ENCODE assay signal across 14 cellular contexts in genomic region chr18:64032312-64032711, GRCh38.
DNase-seq lines count a peak whose midpoint lies in the region; ATAC-seq and TF ChIP-seq lines count a peak whose summit lies in the region.
"Had no signal": no experiment of that assay in that cellular context is flagged by ENCODE, and none has a peak within 500 bp of the region (broad histone marks: within the 10 kb centered on the region; RNA-seq: fewer than 3 reads in every experiment).

No MANE protein-coding gene starts in this region.

- peak overlapping the region; percentile 18 for H3K4me3 Mint-ChIP-seq in nephron progenitor cell
- no peak overlapping the region for H3K4me3 Mint-ChIP-seq in activated CD8-positive, alpha-beta memory T cell treated with anti-CD3 and anti-CD28 coated beads, Interleukin-2, amount 10 ng/mL, durations not matched to agents 7 days and 5 days
- H3K4me3 Mint-ChIP-seq: B cell; CD4-positive, alpha-beta T cell had no signal

- peaks cover 46% of the 10 kb centered on the region for H3K4me1 Mint-ChIP-seq in nephron progenitor cell
- no peaks in the 10 kb centered on the region for H3K4me1 Mint-ChIP-seq in activated CD8-positive, alpha-beta memory T cell treated with anti-CD3 and anti-CD28 coated beads, Interleukin-2, amount 10 ng/mL, durations not matched to agents 7 days and 5 days

- peak; percentile 25 for ATAC-seq in foreskin keratinocyte
- no peak for ATAC-seq in activated CD8-positive, alpha-beta memory T cell treated with anti-CD3 and anti-CD28 coated beads, Interleukin-2, amount 10 ng/mL, durations not matched to agents 7 days and 5 days

- peaks cover 4% of the 10 kb centered on the region for H3K9me3 Mint-ChIP-seq in nephron progenitor cell
- no peaks in the 10 kb centered on the region for H3K9me3 Mint-ChIP-seq in activated CD8-positive, alpha-beta memory T cell treated with anti-CD3 and anti-CD28 coated beads, Interleukin-2, amount 10 ng/mL, durations not matched to agents 7 days and 5 days (ENCODE audit: low read depth)
- H3K9me3 Mint-ChIP-seq: CD4-positive, alpha-beta T cell had no signal

- H3K27ac Mint-ChIP-seq in nephron progenitor cell: no peak overlapping the region
- no peak overlapping the region for H3K27ac Mint-ChIP-seq in activated CD8-positive, alpha-beta memory T cell treated with anti-CD3 and anti-CD28 coated beads, Interleukin-2, amount 10 ng/mL, durations not matched to agents 7 days and 5 days
- H3K27ac Mint-ChIP-seq: B cell; CD4-positive, alpha-beta T cell had no signal

- DNase-seq in NCI-H146 treated with DMSO at 0.1 percent for 48 hours (lab: John Stamatoyannopoulos, UW; ENCODE audit: unreplicated experiment): peak; percentile 57
- DNase-seq in foreskin keratinocyte: no peak
- no peak for DNase-seq in nephron progenitor cell
- no peak for DNase-seq in SHP77 (lab: John Stamatoyannopoulos, UW)
- DNase-seq in activated CD8-positive, alpha-beta memory T cell treated with anti-CD3 and anti-CD28 coated beads, Interleukin-2, amount 10 ng/mL, durations not matched to agents 7 days and 5 days: no peak
- DNase-seq in amniotic stem cell (lab: John Stamatoyannopoulos, UW): no peak
- no peak for DNase-seq in DMS79 (lab: John Stamatoyannopoulos, UW)
- DNase-seq: C1 segment of cervical spinal cord; Calu3; CD4-positive, alpha-beta T cell; DMS 273 treated with DMSO at 0.1 percent for 48 hours had no signal

- CTCF ChIA-PET in activated CD8-positive, alpha-beta memory T cell treated with anti-CD3 and anti-CD28 coated beads, Interleukin-2, amount 10 ng/mL, durations not matched to agents 7 days and 5 days (lab: Charles Lee): no interaction called here

- peaks cover 23% of the 10 kb centered on the region for H3K27me3 ChIP-seq in foreskin keratinocyte

- TF ChIP-seq CTCF in foreskin keratinocyte (conservative IDR thresholded peaks at IDR 0.05) (no peak), nephron progenitor cell (IDR thresholded peaks at IDR 0.05) (no peak)

- no peaks in the 10 kb centered on the region for H3K36me3 Mint-ChIP-seq in nephron progenitor cell (ENCODE audit: low read depth)
- H3K36me3 Mint-ChIP-seq in activated CD8-positive, alpha-beta memory T cell treated with anti-CD3 and anti-CD28 coated beads, Interleukin-2, amount 10 ng/mL, durations not matched to agents 7 days and 5 days: no peaks in the 10 kb centered on the region

- H3K27ac ChIP-seq in foreskin keratinocyte: no peak overlapping the region
- H3K27ac ChIP-seq: HL-60 had no signal

- H3K27me3 Mint-ChIP-seq in nephron progenitor cell (ENCODE audit: low read depth, poor library complexity): peaks cover 2% of the 10 kb centered on the region
- H3K27me3 Mint-ChIP-seq in activated CD8-positive, alpha-beta memory T cell treated with anti-CD3 and anti-CD28 coated beads, Interleukin-2, amount 10 ng/mL, durations not matched to agents 7 days and 5 days: peaks cover 8% of the 10 kb centered on the region

- H3K4me1 ChIP-seq in foreskin keratinocyte: no peaks in the 10 kb centered on the region
- H3K4me1 ChIP-seq: HAP-1 had no signal
